15 cellular contexts compared by ENCODE assay signal in the genomic region with DNA sequence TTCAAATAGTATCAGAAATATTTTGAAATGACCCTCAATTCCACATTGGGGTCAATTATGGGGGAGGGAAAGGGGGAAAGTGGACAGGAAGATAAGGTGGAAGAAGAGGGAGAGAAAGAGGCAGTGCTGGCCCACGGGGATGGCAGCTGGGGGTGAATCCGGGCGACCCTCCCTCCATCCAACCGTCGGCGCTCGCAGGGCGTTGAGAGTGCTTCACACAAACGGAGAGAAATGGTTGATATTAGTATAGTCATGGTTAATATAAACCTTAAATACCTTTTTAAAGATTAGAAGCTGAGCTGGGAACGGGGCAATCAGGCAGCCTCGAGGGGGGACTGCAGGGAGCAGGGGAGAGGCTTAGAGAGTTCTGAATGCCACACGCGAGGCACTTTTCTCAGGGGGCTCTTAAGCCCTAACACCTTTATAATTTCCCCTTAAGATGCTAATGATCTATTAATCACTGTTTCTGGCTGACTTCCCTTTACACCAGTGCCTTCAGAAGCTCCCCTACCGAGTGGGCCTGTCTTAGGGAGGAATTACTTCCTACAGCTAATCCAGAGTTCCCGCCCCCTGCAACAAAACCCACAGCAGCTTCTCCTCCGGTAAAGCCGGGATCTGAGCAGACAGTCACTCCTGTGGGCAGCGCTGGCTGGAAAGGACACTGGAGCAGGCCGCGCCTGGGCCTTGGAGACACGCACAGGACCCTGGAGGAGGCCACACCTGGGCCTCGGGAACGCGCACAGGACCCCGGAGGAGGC. TPM values are rescaled to one million over a fixed set of nuclear protein-coding genes. Genes with fewer than 3 reads are reported as not detected.
DNase-seq lines count a peak whose midpoint lies in the region; ATAC-seq, FAIRE-seq and TF ChIP-seq lines count a peak whose summit lies in the region.
"Had no signal": no experiment of that assay in that cellular context is flagged by ENCODE, and none has a peak within 500 bp of the region (broad histone marks: within the 10 kb centered on the region; RNA-seq: fewer than 3 reads in every experiment).

No MANE protein-coding gene starts in this region.

- H4K8ac ChIP-seq in neuronal stem cell (ENCODE audit: low read depth, low read length) = no peak overlapping the region

- H2AK5ac ChIP-seq in neuronal stem cell (ENCODE audit: low read depth, low read length) = no peak overlapping the region

- H3K27ac ChIP-seq in endodermal cell (ENCODE audit: low read depth, low read length) = no peak overlapping the region
- no peak overlapping the region for H3K27ac ChIP-seq in neuronal stem cell (replicated peaks; ENCODE audit: low read length)
- H3K27ac ChIP-seq: parathyroid adenoma had no signal

- H3K36me3 ChIP-seq in endodermal cell (ENCODE audit: control insufficient read depth, insufficient read depth, low read length) (no peaks in the 10 kb centered on the region), neuronal stem cell (replicated peaks in 1 of 2; ENCODE audit: control insufficient read depth in 2 of 2, insufficient read depth in 2 of 2, low read length in 2 of 2) (no peaks in the 10 kb centered on the region)

- H2BK12ac ChIP-seq in neuronal stem cell (ENCODE audit: low read length) = peak overlapping the region; percentile 82

- peak overlapping the region; percentile 93 for H2BK15ac ChIP-seq in neuronal stem cell (ENCODE audit: low read length)

- H3K27me3 ChIP-seq in endodermal cell (ENCODE audit: control insufficient read depth, insufficient read depth, low read length, poor library complexity, severe bottlenecking) (no peaks in the 10 kb centered on the region), neuronal stem cell (ENCODE audit: control insufficient read depth in 3 of 3, insufficient read depth in 3 of 3, low read depth in 1 of 3, low read length in 3 of 3) (peaks cover 0 to 19% (median 2%) of the 10 kb centered on the region in 3 experiments)

- H2AFZ ChIP-seq in neuronal stem cell (ENCODE audit: low read length) = peak overlapping the region; percentile 66
- H2AFZ ChIP-seq: parathyroid adenoma had no signal

- no peak for FAIRE-seq in D721Med (lab: Jason Lieb, UNC)

- no peak overlapping the region for H3K4ac ChIP-seq in neuronal stem cell (ENCODE audit: low read length)

- H3K9ac ChIP-seq in endodermal cell (ENCODE audit: extremely low read depth, low read length, poor library complexity, severe bottlenecking) (no peak overlapping the region), neuronal stem cell (ENCODE audit: low read depth, low read length, poor library complexity) (no peak overlapping the region)
- H3K9ac ChIP-seq: parathyroid adenoma had no signal

- H2BK120ac ChIP-seq in neuronal stem cell (ENCODE audit: low read depth, low read length) = no peak overlapping the region

- 50 to 56% methylated on average over 11 to 25 of the region's 25 CpGs for WGBS in endodermal cell (ENCODE audit: insufficient coverage in 1 of 2, insufficient read length in 1 of 2), 2 experiments
- WGBS in neuronal stem cell (ENCODE audit: extremely low coverage in 2 of 2, insufficient read length in 2 of 2, insufficient replicate concordance in 1 of 2), 2 donors = no CpG with 5 or more reads among the region's 25 CpGs

- no peaks in the 10 kb centered on the region for H3K36me3 Mint-ChIP-seq in endodermal cell (ENCODE audit: low read depth)

- peaks cover 46% of the 10 kb centered on the region for H3K27me3 Mint-ChIP-seq in endodermal cell (ENCODE audit: insufficient read depth)
- H3K27me3 Mint-ChIP-seq: CD4-positive, alpha-beta T cell had no signal

- H3K4me1 ChIP-seq in endodermal cell (ENCODE audit: control insufficient read depth, insufficient read depth, low read length) (peaks cover 13% of the 10 kb centered on the region), neuronal stem cell (ENCODE audit: control insufficient read depth in 2 of 2, insufficient read depth in 1 of 2, low read depth in 1 of 2, low read length in 2 of 2) (peaks cover 0 to 10% of the 10 kb centered on the region in 2 donors)
- H3K4me1 ChIP-seq: parathyroid adenoma had no signal

- H3K4me3 ChIP-seq in endodermal cell (ENCODE audit: low read length) (no peak overlapping the region), neuronal stem cell (ENCODE audit: low read length in 2 of 2) (no peak overlapping the region)

- no peaks in the 10 kb centered on the region for H3K9me3 ChIP-seq in endodermal cell (ENCODE audit: control insufficient read depth, low read length)
- no peaks in the 10 kb centered on the region for H3K9me3 ChIP-seq in neuronal stem cell (replicated peaks in 1 of 2; ENCODE audit: control insufficient read depth in 2 of 2, insufficient read depth in 1 of 2, low read depth in 1 of 2, low read length in 2 of 2)

- peak overlapping the region; percentile 34 for H3K4me2 ChIP-seq in neuronal stem cell (ENCODE audit: insufficient read depth, low read length, poor library complexity, severe bottlenecking)

- H3K27ac Mint-ChIP-seq in endodermal cell = no peak overlapping the region
- H3K27ac Mint-ChIP-seq: CD4-positive, alpha-beta T cell had no signal

- H2BK5ac ChIP-seq in neuronal stem cell (ENCODE audit: low read length) = peak overlapping the region; percentile 70

- peak overlapping the region; percentile 11 for H3K23ac ChIP-seq in neuronal stem cell (ENCODE audit: low read depth, low read length, poor library complexity)

- no peaks in the 10 kb centered on the region for H3K79me1 ChIP-seq in neuronal stem cell (ENCODE audit: low read depth, low read length)

- TF ChIP-seq CTCF in D721Med (IDR thresholded peaks at IDR 0.05; ENCODE audit: insufficient read depth, missing control alignments) = no peak
- no peak for TF ChIP-seq CTCF in endodermal cell (conservative IDR thresholded peaks at IDR 0.05)
- no peak for TF ChIP-seq CTCF in GM20000 (IDR thresholded peaks at IDR 0.05; ENCODE audit: extremely low read depth, missing control alignments)

- ATAC-seq in GM18498 (IDR thresholded peaks at IDR 0.05; ENCODE audit: unreplicated experiment) = no peak
- ATAC-seq: stimulated activated naive CD8-positive, alpha-beta T cell treated with anti-CD3 and anti-CD28 coated beads, Interleukin-15, Interleukin-2, amounts not matched to agents 100 U/mL and 50 U/mL, for 24 hours had no signal

- peak overlapping the region; percentile 10 for H3K4me3 Mint-ChIP-seq in endodermal cell
- H3K4me3 Mint-ChIP-seq: CD4-positive, alpha-beta T cell had no signal

- DNase-seq in D721Med (ENCODE audit: insufficient read length, low spot score) = peak; percentile 94
- DNase-seq in NCI-H2227 (lab: John Stamatoyannopoulos, UW; ENCODE audit: unreplicated experiment) = peak; percentile 55
- DNase-seq in endodermal cell = peak; percentile 85
- DNase-seq in neuronal stem cell (ENCODE audit: low spot score) = peak; percentile 43
- DNase-seq in GM20000 (ENCODE audit: low spot score) = no peak
- DNase-seq in NOMO-1 (lab: John Stamatoyannopoulos, UW; ENCODE audit: unreplicated experiment in 2 of 2) = no peak
- no peak for DNase-seq in activated gamma-delta T cell (lab: John Stamatoyannopoulos, UW)
- DNase-seq: CD4-positive, alpha-beta T cell; effector CD4-positive, alpha-beta T cell; left ventricle myocardium superior; NCI-H2081; stimulated activated naive CD8-positive, alpha-beta T cell treated with anti-CD3 and anti-CD28 coated beads, Interleukin-15, Interleukin-2, amounts not matched to agents 100 U/mL and 50 U/mL, for 24 hours; T-helper 2 cell had no signal

- peaks cover 19% of the 10 kb centered on the region for H3K4me1 Mint-ChIP-seq in endodermal cell

- peak overlapping the region; percentile 66 for H3K18ac ChIP-seq in neuronal stem cell (ENCODE audit: low read length)

- no peaks in the 10 kb centered on the region for H3K9me3 Mint-ChIP-seq in endodermal cell
- H3K9me3 Mint-ChIP-seq: CD4-positive, alpha-beta T cell had no signal

- H3K14ac ChIP-seq in neuronal stem cell (ENCODE audit: low read length) = no peak overlapping the region

- no peak overlapping the region for H4K91ac ChIP-seq in neuronal stem cell (ENCODE audit: low read depth, low read length, poor library complexity)

RNA-seq across cellular contexts. Expression of gene PRKAG2, which starts 39.5 kb away (rescaled TPM):
- 10 to 100 TPM; 17.2 to 20.7 TPM for total RNA-seq in endodermal cell
- polyA plus RNA-seq in endodermal cell (2013, experiment 1 of 2) = 13.3 TPM
- polyA plus RNA-seq in endodermal cell (2013, experiment 2 of 2) = 15.2 TPM
- polyA plus RNA-seq in neuronal stem cell (2013, experiment 1 of 2) = 23.4 TPM
- polyA plus RNA-seq in neuronal stem cell (2013, experiment 2 of 2) = 21.8 TPM

Comparison
In these comparisons a context has a peak if more than half of its experiments do, and no peak if none do; other contexts are left out.
1. DNase-seq: peak in D721Med (single experiment), NCI-H2227 (single experiment), endodermal cell (single experiment) and neuronal stem cell (single experiment); none in GM20000 (single experiment), NOMO-1 (0 of 2) and activated gamma-delta T cell (single experiment).